ENCODE assay signal across 12 cellular contexts in genomic region chr22:36017661-36018091, GRCh38. TPM values are rescaled to one million over a fixed set of nuclear protein-coding genes. Genes with fewer than 3 reads are reported as not detected.
DNase-seq lines count a peak whose midpoint lies in the region; ATAC-seq and TF ChIP-seq lines count a peak whose summit lies in the region.
"Had no signal": no experiment of that assay in that cellular context is flagged by ENCODE, and none has a peak within 500 bp of the region (broad histone marks: within the 10 kb centered on the region; RNA-seq: fewer than 3 reads in every experiment).

No MANE protein-coding gene starts in this region.

- H3K4me3 Mint-ChIP-seq in stimulated activated naive CD8-positive, alpha-beta T cell treated with anti-CD3 and anti-CD28 coated beads, Interleukin-15, amount 100 ng/mL, for 72 hours = no peak overlapping the region

- H3K27me3 Mint-ChIP-seq in stimulated activated naive CD8-positive, alpha-beta T cell treated with anti-CD3 and anti-CD28 coated beads, Interleukin-15, amount 100 ng/mL, for 72 hours = peaks cover 8% of the 10 kb centered on the region

- H3K27ac ChIP-seq in A673 (ENCODE audit: low read depth, low read length, poor library complexity, severe bottlenecking) = peak overlapping the region; percentile 7
- H3K27ac ChIP-seq in esophagus muscularis mucosa (replicated peaks in 1 of 4) = peak overlapping the region; percentile 53 to 70 (median 68)
- H3K27ac ChIP-seq in osteoblast (ENCODE audit: low read depth, low read length) = no peak overlapping the region
- no peak overlapping the region for H3K27ac ChIP-seq in brain microvascular endothelial cell

- peaks cover 86% of the 10 kb centered on the region for H3K79me2 ChIP-seq in osteoblast (ENCODE audit: insufficient read depth, low read length)

- H3K27me3 ChIP-seq in A673 (replicated peaks; ENCODE audit: insufficient read depth, low read depth, low read length, poor library complexity) (no peaks in the 10 kb centered on the region), esophagus muscularis mucosa (no peaks in the 10 kb centered on the region), osteoblast (ENCODE audit: insufficient read depth, low read length) (no peaks in the 10 kb centered on the region), brain microvascular endothelial cell (replicated peaks) (no peaks in the 10 kb centered on the region)

- peaks cover 63% of the 10 kb centered on the region for H3K4me1 ChIP-seq in A673 (ENCODE audit: insufficient read depth, low read length, poor library complexity, severe bottlenecking)
- peaks cover 44 to 88% (median 82%) of the 10 kb centered on the region in 4 donors for H3K4me1 ChIP-seq in esophagus muscularis mucosa
- peaks cover 33% of the 10 kb centered on the region for H3K4me1 ChIP-seq in osteoblast (ENCODE audit: insufficient read depth, low read length)

- no peak overlapping the region for H3K4me2 ChIP-seq in osteoblast (ENCODE audit: insufficient read depth, low read length)

- H3K9me3 Mint-ChIP-seq in stimulated activated naive CD8-positive, alpha-beta T cell treated with anti-CD3 and anti-CD28 coated beads, Interleukin-15, amount 100 ng/mL, for 72 hours = no peaks in the 10 kb centered on the region

- no peaks in the 10 kb centered on the region for H3K36me3 ChIP-seq in A673 (ENCODE audit: insufficient read depth, low read length, poor library complexity, severe bottlenecking)
- H3K36me3 ChIP-seq in esophagus muscularis mucosa = no peaks in the 10 kb centered on the region
- no peaks in the 10 kb centered on the region for H3K36me3 ChIP-seq in osteoblast (ENCODE audit: insufficient read depth, low read length)
- H3K36me3 ChIP-seq in brain microvascular endothelial cell (replicated peaks) = no peaks in the 10 kb centered on the region

- WGBS in esophagus muscularis mucosa = 25% methylated on average over 2 of the region's 2 CpGs

- TF ChIP-seq POLR2A in esophagus muscularis mucosa (IDR thresholded peaks at IDR 0.05; ENCODE audit: low read depth) = no peak

- H2AFZ ChIP-seq in osteoblast (ENCODE audit: low read length) = no peak overlapping the region

- intact Hi-C loops in A673 (cut with micrococcal nuclease; ENCODE audit: unreplicated experiment) = no loop called here
- intact Hi-C loops in esophagus muscularis mucosa (cut with DNase I) = no loop called here

- H3K4me3 ChIP-seq in A673 (ENCODE audit: low read depth, low read length, poor library complexity, severe bottlenecking) = no peak overlapping the region
- H3K4me3 ChIP-seq in esophagus muscularis mucosa = no peak overlapping the region
- no peak overlapping the region for H3K4me3 ChIP-seq in osteoblast (ENCODE audit: insufficient read depth, low read length)
- H3K4me3 ChIP-seq in brain microvascular endothelial cell (ENCODE audit: low read depth, low read length) = no peak overlapping the region

- BruUV-seq in A673 (replicated peaks; lab: Mats Ljungman, UMichigan) = no TSS peak

- no peak for TF ChIP-seq EP300 in esophagus muscularis mucosa (IDR thresholded peaks at IDR 0.05)

- no peaks in the 10 kb centered on the region for H3K9me3 ChIP-seq in A673 (ENCODE audit: low read depth, low read length, poor library complexity, severe bottlenecking)
- no peaks in the 10 kb centered on the region for H3K9me3 ChIP-seq in esophagus muscularis mucosa
- H3K9me3 ChIP-seq in osteoblast (ENCODE audit: low read depth, low read length) = no peaks in the 10 kb centered on the region

- ATAC-seq in HG03139 (IDR thresholded peaks at IDR 0.05; ENCODE audit: unreplicated experiment) (peak; percentile 54), GM19397 (IDR thresholded peaks at IDR 0.05; ENCODE audit: unreplicated experiment) (no peak)
- no peak for ATAC-seq in stimulated activated naive CD8-positive, alpha-beta T cell treated with anti-CD3 and anti-CD28 coated beads, Interleukin-15, amount 100 ng/mL, for 72 hours

- in situ Hi-C loops in brain microvascular endothelial cell (cut with HindIII; ENCODE audit: low pct_ligation_motif_present, low sequenced_read_pairs) = no loop called here

- DNase-seq in A673 (ENCODE audit: low spot score) (no peak), NCI-H748 (lab: John Stamatoyannopoulos, UW; ENCODE audit: unreplicated experiment) (peak; percentile 67), esophagus muscularis mucosa (ENCODE audit: extremely low spot score) (no peak), osteoblast (ENCODE audit: insufficient read length, low spot score, missing footprints) (no peak), brain microvascular endothelial cell (no peak)
- DNase-seq in stimulated activated naive CD8-positive, alpha-beta T cell treated with anti-CD3 and anti-CD28 coated beads, Interleukin-15, amount 100 ng/mL, for 72 hours = no peak
- DNase-seq: activated CD8-positive, alpha-beta memory T cell treated with anti-CD3 and anti-CD28 coated beads, Interleukin-2, amount 50 U/mL, for 4 hours; caudate nucleus; foreskin melanocyte; GOT3 had no signal

- H3K4me1 Mint-ChIP-seq in stimulated activated naive CD8-positive, alpha-beta T cell treated with anti-CD3 and anti-CD28 coated beads, Interleukin-15, amount 100 ng/mL, for 72 hours = no peaks in the 10 kb centered on the region

- H3K27ac Mint-ChIP-seq in stimulated activated naive CD8-positive, alpha-beta T cell treated with anti-CD3 and anti-CD28 coated beads, Interleukin-15, amount 100 ng/mL, for 72 hours = no peak overlapping the region

- CTCF ChIA-PET in A673 (lab: Charles Lee) = no interaction called here

- no peak for TF ChIP-seq CTCF in A673 (conservative IDR thresholded peaks at IDR 0.05; ENCODE audit: low read depth, low read length)
- no peak for TF ChIP-seq CTCF in esophagus muscularis mucosa (IDR thresholded peaks at IDR 0.05)
- TF ChIP-seq CTCF in osteoblast (IDR thresholded peaks at IDR 0.05; ENCODE audit: extremely low read depth, low read depth, low read length) = no peak
- TF ChIP-seq CTCF in brain microvascular endothelial cell (IDR thresholded peaks at IDR 0.05; ENCODE audit: low read depth, low read length, missing control alignments) = no peak

- POLR2A ChIA-PET in A673 (lab: Charles Lee; ENCODE audit: low non-redundant PET) = interaction anchor here (0.6 kb wide), 1 partner anchor 11 kb away, joined by 3 read pairs; the partner anchor contains the start of gene RBFOX2

- peaks cover 40% of the 10 kb centered on the region for H4K20me1 ChIP-seq in osteoblast (ENCODE audit: insufficient read depth, low read length)

RNA-seq across cellular contexts. Expression of gene RBFOX2, which starts 10.9 kb away (rescaled TPM):
- total RNA-seq in A673 (2021) (142 and 154 TPM in 2 replicates), esophagus muscularis mucosa (100 to 1,000 TPM; 113 to 179 (median 155) TPM), osteoblast (171 and 189 TPM in 2 replicates)

Comparison
In these comparisons a context has a peak if more than half of its experiments do, and no peak if none do; other contexts are left out.
1. H3K27ac ChIP-seq: peak in A673 (single experiment) and esophagus muscularis mucosa (4 of 4); none in osteoblast (single experiment) and brain microvascular endothelial cell (single experiment).